ENCODE assay signal across 13 cellular contexts in genomic region chr7:18570441-18570840, GRCh38.
"Had no signal": no experiment of that assay in that cellular context is flagged by ENCODE, and none has a peak within 500 bp of the region (broad histone marks: within the 10 kb centered on the region; RNA-seq: fewer than 3 reads in every experiment).

No MANE protein-coding gene starts in this region.

- H3K4me3 ChIP-seq: gastrocnemius medialis, left ventricle myocardium inferior, sigmoid colon, suprapubic skin had no signal

- H3K27ac ChIP-seq: gastrocnemius medialis, left ventricle myocardium inferior, sigmoid colon, suprapubic skin had no signal

- H3K27me3 Mint-ChIP-seq: activated CD4-positive, alpha-beta T cell treated with anti-CD3 and anti-CD28 coated beads for 36 hours; activated CD8-positive, alpha-beta T cell treated with anti-CD3 and anti-CD28 coated beads for 36 hours; type B pancreatic cell had no signal

- H3K36me3 Mint-ChIP-seq: type B pancreatic cell had no signal

- H3K4me3 Mint-ChIP-seq: activated CD4-positive, alpha-beta T cell treated with anti-CD3 and anti-CD28 coated beads for 36 hours; activated CD8-positive, alpha-beta T cell treated with anti-CD3 and anti-CD28 coated beads for 36 hours; activated naive CD4-positive, alpha-beta T cell treated with anti-CD3 and anti-CD28 coated beads for 36 hours; nephron; type B pancreatic cell had no signal

- H3K9me3 ChIP-seq: gastrocnemius medialis, left ventricle myocardium inferior, sigmoid colon, suprapubic skin had no signal

- H3K27ac Mint-ChIP-seq: activated CD4-positive, alpha-beta T cell treated with anti-CD3 and anti-CD28 coated beads for 36 hours; activated CD8-positive, alpha-beta T cell treated with anti-CD3 and anti-CD28 coated beads for 36 hours; activated naive CD4-positive, alpha-beta T cell treated with anti-CD3 and anti-CD28 coated beads for 36 hours; nephron; type B pancreatic cell had no signal

- H3K4me1 Mint-ChIP-seq: activated CD4-positive, alpha-beta T cell treated with anti-CD3 and anti-CD28 coated beads for 36 hours had no signal

- DNase-seq: activated CD4-positive, alpha-beta T cell treated with anti-CD3 and anti-CD28 coated beads for 36 hours; activated CD8-positive, alpha-beta memory T cell treated with anti-CD3 and anti-CD28 coated beads, Interleukin-2, amount 50 U/mL, for 4 hours; activated CD8-positive, alpha-beta T cell treated with anti-CD3 and anti-CD28 coated beads for 36 hours; activated naive CD4-positive, alpha-beta T cell treated with anti-CD3 and anti-CD28 coated beads for 36 hours; effector CD4-positive, alpha-beta T cell; gastrocnemius medialis; left ventricle myocardium inferior; sigmoid colon; stimulated activated CD4-positive, alpha-beta T cell treated with anti-CD3 and anti-CD28 coated beads, Interleukin-2, amount 100 ng/mL, for 24 hours; stimulated activated naive CD4-positive, alpha-beta T cell treated with Interleukin-2 at 50 U/mL for 16 hours had no signal

- H3K27me3 ChIP-seq: gastrocnemius medialis, sigmoid colon, suprapubic skin had no signal

- H3K9me3 Mint-ChIP-seq: activated CD8-positive, alpha-beta T cell treated with anti-CD3 and anti-CD28 coated beads for 36 hours; activated naive CD4-positive, alpha-beta T cell treated with anti-CD3 and anti-CD28 coated beads for 36 hours; nephron; type B pancreatic cell had no signal

- H3K4me1 ChIP-seq: sigmoid colon had no signal

- H3K36me3 ChIP-seq: gastrocnemius medialis, left ventricle myocardium inferior, sigmoid colon, suprapubic skin had no signal
